10 cellular contexts compared by ENCODE assay signal in genomic region chr2:138779451-138780440, GRCh38. TPM values are rescaled to one million over a fixed set of nuclear protein-coding genes. Genes with fewer than 3 reads are reported as not detected.
DNase-seq lines count a peak whose midpoint lies in the region; ATAC-seq and TF ChIP-seq lines count a peak whose summit lies in the region.
"Had no signal": no experiment of that assay in that cellular context is flagged by ENCODE, and none has a peak within 500 bp of the region (broad histone marks: within the 10 kb centered on the region; RNA-seq: fewer than 3 reads in every experiment).

TSS of gene NXPH2 (minus strand) at chr2:138780390. CDS start at chr2:138780241, 149 bp downstream.

- TF ChIP-seq CTCF in coronary artery (IDR thresholded peaks at IDR 0.05), result no peak
- no peak for TF ChIP-seq CTCF in lung (IDR thresholded peaks at IDR 0.05; ENCODE audit: control extremely low read depth, extremely low read depth)
- TF ChIP-seq CTCF in type B pancreatic cell (conservative IDR thresholded peaks at IDR 0.05), result peak; percentile 20

- peaks cover 6% of the 10 kb centered on the region for H3K9me3 Mint-ChIP-seq in type B pancreatic cell
- H3K9me3 Mint-ChIP-seq: stimulated activated naive CD8-positive, alpha-beta T cell treated with anti-CD3 and anti-CD28 coated beads, Interleukin-15, Interleukin-2, amounts not matched to agents 100 ng/mL and 50 ng/mL, for 24 hours had no signal

- H3K4me3 ChIP-seq in coronary artery (peak within 1 kb of the TSS; percentile 67), lung (no peak within 1 kb of the TSS)

- H3K4me3 Mint-ChIP-seq in type B pancreatic cell, result peak within 1 kb of the TSS; percentile 90
- H3K4me3 Mint-ChIP-seq: stimulated activated naive CD8-positive, alpha-beta T cell treated with anti-CD3 and anti-CD28 coated beads, Interleukin-15, Interleukin-2, amounts not matched to agents 100 ng/mL and 50 ng/mL, for 24 hours had no signal

- WGBS in lung, 2 donors, result 1 to 2% methylated on average over 58 to 73 of the region's 73 CpGs

- H3K27ac Mint-ChIP-seq in type B pancreatic cell, result peak within 1 kb of the TSS; percentile 7
- H3K27ac Mint-ChIP-seq: stimulated activated naive CD8-positive, alpha-beta T cell treated with anti-CD3 and anti-CD28 coated beads, Interleukin-15, Interleukin-2, amounts not matched to agents 100 ng/mL and 50 ng/mL, for 24 hours had no signal

- H3K4me1 ChIP-seq in lung (ENCODE audit: control insufficient read depth in 2 of 2, insufficient read depth in 2 of 2, low read length in 2 of 2), result peaks cover 0 to 5% of the 10 kb centered on the region in 2 donors

- H3K36me3 ChIP-seq in lung (ENCODE audit: control insufficient read depth in 2 of 2, insufficient read depth in 2 of 2, low read length in 2 of 2), result no peaks in the 10 kb centered on the region

- H3K27ac ChIP-seq in coronary artery (no peak within 1 kb of the TSS), lung (ENCODE audit: low read depth in 1 of 2, low read length in 1 of 2) (no peak within 1 kb of the TSS)

- H3K9me3 ChIP-seq in lung (ENCODE audit: control insufficient read depth in 2 of 2, insufficient read depth in 1 of 2, low read length in 1 of 2), result peaks cover 0 to 4% of the 10 kb centered on the region in 2 donors

- peaks cover 61% of the 10 kb centered on the region for H3K27me3 Mint-ChIP-seq in type B pancreatic cell

- no peaks in the 10 kb centered on the region for H3K36me3 Mint-ChIP-seq in type B pancreatic cell

- DNase-seq in NCI-H446 (lab: John Stamatoyannopoulos, UW) (peak; percentile 40 to 63), NCI-H446 treated with DMSO at 0.1 percent for 48 hours (lab: John Stamatoyannopoulos, UW) (no peak), coronary artery (ENCODE audit: low spot score) (no peak), lung (ENCODE audit: low spot score) (no peak), type B pancreatic cell (ENCODE audit: extremely low spot score, unreplicated experiment) (peak; percentile 74)
- no peak for DNase-seq in activated CD4-positive, alpha-beta T cell treated with anti-CD3 and anti-CD28 coated beads, Interleukin-2, amount 50 U/mL, for 48 hours

- peak; percentile 9 for ATAC-seq in lung (ENCODE audit: insufficient read depth, low FRiP score)
- ATAC-seq in HG02623 (IDR thresholded peaks at IDR 0.05; ENCODE audit: unreplicated experiment), result no peak
- ATAC-seq in GM21423 (IDR thresholded peaks at IDR 0.05; ENCODE audit: unreplicated experiment), result no peak

- peaks cover 12% of the 10 kb centered on the region for H3K4me1 Mint-ChIP-seq in type B pancreatic cell (ENCODE audit: unreplicated experiment)

- peaks cover 13% of the 10 kb centered on the region for H3K27me3 ChIP-seq in lung (ENCODE audit: control insufficient read depth, insufficient read depth)

RNA-seq across cellular contexts. Expression of gene NXPH2, which starts in this region (rescaled TPM):
- total RNA-seq in lung (not detected), type B pancreatic cell (ENCODE audit: low replicate concordance) (1.1 and 5.0 TPM in 2 replicates)
- not detected for polyA plus RNA-seq in lung
- total RNA-seq: T-helper 1 cell treated with Interleukin-12 subunit alpha and Interleukin-12 subunit beta and Interleukin-4 antibody, amounts not matched to agents 30 ng/mL and 1 ng/mL, for 36 hours had no signal

Comparison
In these comparisons a context has a peak if more than half of its experiments do, and no peak if none do; other contexts are left out.
1. DNase-seq: peak in NCI-H446 (2 of 2) and type B pancreatic cell (single experiment); none in NCI-H446 treated with DMSO at 0.1 percent for 48 hours (single experiment), coronary artery (single experiment), lung (single experiment) and activated CD4-positive, alpha-beta T cell treated with anti-CD3 and anti-CD28 coated beads, Interleukin-2, amount 50 U/mL, for 48 hours (0 of 2).
2. Peak in ATAC-seq in lung; RNA of the gene not detected or under 1 TPM.